Comparison of ENCODE assay signal across 1 cellular context in the genomic region with DNA sequence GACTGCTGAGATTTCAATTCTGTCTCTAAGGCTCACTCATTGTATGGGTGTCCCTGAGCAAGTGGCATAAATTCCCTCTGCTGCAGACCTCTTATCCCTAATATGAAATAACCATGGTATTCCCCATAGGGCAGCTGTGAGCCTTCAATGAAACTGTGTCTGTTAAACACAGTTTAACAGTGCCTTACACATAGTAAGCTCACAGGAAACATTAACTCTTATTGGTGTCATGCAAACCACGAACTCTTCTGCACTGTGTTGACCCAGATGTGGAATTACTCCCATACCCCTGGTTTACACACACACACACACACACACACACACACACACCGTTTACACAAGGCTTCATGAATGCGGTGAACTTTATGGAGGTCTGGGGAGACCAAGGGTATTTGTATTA.
TF ChIP-seq lines count a peak whose summit lies in the region.

No MANE protein-coding gene starts in this region.

TF ChIP-seq in HepG2, 621 proteins besides CTCF, POLR2A, EP300 and RAD21:
- TF ChIP-seq HDAC2 (CRISPR knock-in tag; IDR thresholded peaks at IDR 0.05), result no peak
- TF ChIP-seq ZNF329 (CRISPR knock-in tag; IDR thresholded peaks at IDR 0.05; ENCODE audit: low read depth), result no peak
- no peak for TF ChIP-seq MTF2 (CRISPR knock-in tag; IDR thresholded peaks at IDR 0.05; ENCODE audit: borderline replicate concordance)
- TF ChIP-seq, protein P1, sequence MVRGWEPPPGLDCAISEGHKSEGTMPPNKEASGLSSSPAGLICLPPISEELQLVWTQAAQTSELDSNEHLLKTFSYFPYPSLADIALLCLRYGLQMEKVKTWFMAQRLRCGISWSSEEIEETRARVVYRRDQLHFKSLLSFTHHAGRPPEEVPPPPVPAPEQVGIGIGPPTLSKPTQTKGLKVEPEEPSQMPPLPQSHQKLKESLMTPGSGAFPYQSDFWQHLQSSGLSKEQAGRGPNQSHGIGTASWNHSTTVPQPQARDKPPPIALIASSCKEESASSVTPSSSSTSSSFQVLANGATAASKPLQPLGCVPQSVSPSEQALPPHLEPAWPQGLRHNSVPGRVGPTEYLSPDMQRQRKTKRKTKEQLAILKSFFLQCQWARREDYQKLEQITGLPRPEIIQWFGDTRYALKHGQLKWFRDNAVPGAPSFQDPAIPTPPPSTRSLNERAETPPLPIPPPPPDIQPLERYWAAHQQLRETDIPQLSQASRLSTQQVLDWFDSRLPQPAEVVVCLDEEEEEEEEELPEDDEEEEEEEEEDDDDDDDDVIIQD (CRISPR knock-in tag; IDR thresholded peaks at IDR 0.05; ENCODE audit: low read depth), result no peak
- TF ChIP-seq KLF15 (CRISPR knock-in tag; IDR thresholded peaks at IDR 0.05; ENCODE audit: borderline replicate concordance), result no peak
- TF ChIP-seq KLF13 (CRISPR knock-in tag; IDR thresholded peaks at IDR 0.05), result no peak
- no peak for TF ChIP-seq SYNCRIP (IDR thresholded peaks at IDR 0.05; ENCODE audit: insufficient read depth, low read depth, low read length)
- TF ChIP-seq, protein P2, sequence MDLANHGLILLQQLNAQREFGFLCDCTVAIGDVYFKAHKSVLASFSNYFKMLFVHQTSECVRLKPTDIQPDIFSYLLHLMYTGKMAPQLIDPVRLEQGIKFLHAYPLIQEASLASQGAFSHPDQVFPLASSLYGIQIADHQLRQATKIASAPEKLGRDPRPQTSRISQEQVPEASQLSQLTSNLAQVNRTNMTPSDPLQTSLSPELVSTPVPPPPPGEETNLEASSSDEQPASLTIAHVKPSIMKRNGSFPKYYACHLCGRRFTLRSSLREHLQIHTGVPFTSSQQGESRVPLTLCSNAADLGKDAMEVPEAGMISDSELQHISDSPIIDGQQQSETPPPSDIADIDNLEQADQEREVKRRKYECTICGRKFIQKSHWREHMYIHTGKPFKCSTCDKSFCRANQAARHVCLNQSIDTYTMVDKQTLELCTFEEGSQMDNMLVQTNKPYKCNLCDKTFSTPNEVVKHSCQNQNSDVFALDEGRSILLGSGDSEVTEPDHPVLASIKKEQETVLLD (CRISPR knock-in tag; IDR thresholded peaks at IDR 0.05; ENCODE audit: low read depth), result no peak
- TF ChIP-seq ZSCAN20 (CRISPR knock-in tag; IDR thresholded peaks at IDR 0.05; ENCODE audit: borderline replicate concordance), result no peak
TF ChIP-seq in HepG2: peak in this region for 0.
